ENCODE assay signal across 1 cellular context in genomic region chr22:46961591-46962290, GRCh38.
TF ChIP-seq lines count a peak whose summit lies in the region.

No MANE protein-coding gene starts in this region.

TF ChIP-seq in WTC11, 78 proteins besides CTCF, POLR2A, EP300 and RAD21 (continued from another document):
- TF ChIP-seq ATF3 (CRISPR knock-in tag; conservative IDR thresholded peaks at IDR 0.05) (no peak), ATF1 (CRISPR knock-in tag; IDR thresholded peaks at IDR 0.05) (no peak), FOXJ3 (CRISPR knock-in tag; IDR thresholded peaks at IDR 0.05; ENCODE audit: borderline replicate concordance) (no peak), USF1 (CRISPR knock-in tag; IDR thresholded peaks at IDR 0.05) (no peak), ZNF121 (CRISPR knock-in tag; IDR thresholded peaks at IDR 0.05) (no peak), E2F5 (CRISPR knock-in tag; IDR thresholded peaks at IDR 0.05) (no peak), E2F4 (CRISPR knock-in tag; IDR thresholded peaks at IDR 0.05; ENCODE audit: borderline replicate concordance, low read depth) (no peak), PRDM15 (CRISPR knock-in tag; IDR thresholded peaks at IDR 0.05) (no peak)
TF ChIP-seq in WTC11: peak in this region for 0.
